2 cellular contexts compared by ENCODE assay signal in the genomic region with DNA sequence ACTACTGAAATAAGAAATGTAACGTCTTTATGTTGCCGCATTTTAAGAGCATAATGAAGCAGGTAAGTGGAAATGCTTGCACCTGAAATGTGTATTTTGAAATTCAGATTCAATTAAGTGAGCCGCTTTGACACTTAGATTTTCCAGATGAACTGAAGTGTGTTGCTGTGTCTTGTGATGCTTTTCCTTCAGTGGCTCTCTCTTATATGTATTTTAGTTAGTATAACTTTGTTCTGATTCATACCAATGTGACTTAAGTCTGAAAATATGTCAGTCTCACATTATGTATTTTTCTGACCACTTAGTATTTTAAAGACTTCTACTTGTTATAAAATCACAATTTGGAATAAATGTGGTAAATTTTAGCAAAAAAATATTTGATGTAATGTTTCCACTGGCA. TPM values are rescaled to one million over a fixed set of nuclear protein-coding genes. Genes with fewer than 3 reads are reported as not detected.
"Had no signal": no experiment of that assay in that cellular context is flagged by ENCODE, and none has a peak within 500 bp of the region (broad histone marks: within the 10 kb centered on the region; RNA-seq: fewer than 3 reads in every experiment).

No MANE protein-coding gene starts in this region.

RNA-seq across cellular contexts. Expression of a gene that starts 25.4 kb away (rescaled TPM):
- total RNA-seq: activated naive CD8-positive, alpha-beta T cell treated with anti-CD3 and anti-CD28 coated beads, Interleukin-2, amount 10 ng/mL, durations not matched to agents 7 days and 5 days had no signal
- polyA plus RNA-seq: naive thymus-derived CD8-positive, alpha-beta T cell had no signal
